Comparison of ENCODE assay signal across 8 cellular contexts in genomic region chr5:71586052-71586940, GRCh38. TPM values are rescaled to one million over a fixed set of nuclear protein-coding genes. Genes with fewer than 3 reads are reported as not detected.
A peak's percentile ranks its signal among the peaks of the same experiment; 100 is the strongest.
DNase-seq lines count a peak whose midpoint lies in the region; ATAC-seq and TF ChIP-seq lines count a peak whose summit lies in the region.

No MANE protein-coding gene starts in this region.

- peaks cover 31% of the 10 kb centered on the region for H3K4me1 Mint-ChIP-seq in activated CD4-positive, alpha-beta T cell treated with anti-CD3 and anti-CD28 coated beads, Interleukin-2, amount 10 ng/mL, durations not matched to agents 24 days and 14 days

- H3K9me3 ChIP-seq in gastroesophageal sphincter (no peaks in the 10 kb centered on the region), gastrocnemius medialis (no peaks in the 10 kb centered on the region)

- H3K27ac Mint-ChIP-seq in activated CD4-positive, alpha-beta T cell treated with anti-CD3 and anti-CD28 coated beads, Interleukin-2, amount 10 ng/mL, durations not matched to agents 24 days and 14 days: peak overlapping the region; percentile 99

- DNase-seq in activated CD4-positive, alpha-beta T cell treated with anti-CD3 and anti-CD28 coated beads, Interleukin-2, amount 10 ng/mL, durations not matched to agents 24 days and 14 days: no peak
- DNase-seq in activated CD4-positive, alpha-beta T cell treated with anti-CD3 and anti-CD28 coated beads, Interleukin-2, amount 50 U/mL, for 48 hours: no peak
- peak; percentile 59 for DNase-seq in HuH-7 (ENCODE audit: low spot score)
- no peak for DNase-seq in gastrocnemius medialis
- no peak for DNase-seq in NCI-H446 treated with DMSO at 0.1 percent for 48 hours (lab: John Stamatoyannopoulos, UW)
- no peak for DNase-seq in NCI-H2171 treated with DMSO at 0.1 percent for 48 hours (lab: John Stamatoyannopoulos, UW)

- 76 to 96% methylated on average over 6 to 18 of the region's 22 CpGs for WGBS in gastroesophageal sphincter (ENCODE audit: low coverage in 1 of 2), 2 donors

- H3K4me1 ChIP-seq in gastroesophageal sphincter: peaks cover 0 to 40% (median 3%) of the 10 kb centered on the region in 3 donors
- H3K4me1 ChIP-seq in gastrocnemius medialis: peaks cover 13 to 21% of the 10 kb centered on the region in 2 donors

- H3K4me3 ChIP-seq in WI38 (ENCODE audit: low read depth, low read length): peak overlapping the region; percentile 65
- peak overlapping the region; percentile 26 to 79 for H3K4me3 ChIP-seq in gastroesophageal sphincter
- H3K4me3 ChIP-seq in gastrocnemius medialis: peak overlapping the region; percentile 68 to 92 (median 76)

- intact Hi-C loops in activated CD4-positive, alpha-beta T cell treated with anti-CD3 and anti-CD28 coated beads, Interleukin-2, amount 10 ng/mL, durations not matched to agents 24 days and 14 days (cut with micrococcal nuclease): loop anchor here (2.0 to 10.0 kb wide), 3 partner anchors 649 to 1979 kb away; partner anchors contain the start of genes ANKRA2 and UTP15
- intact Hi-C loops in gastrocnemius medialis (cut with DNase I; ENCODE audit: low total_unique reads): no loop called here

- peak overlapping the region; percentile 52 to 90 (median 86) for H3K27ac ChIP-seq in gastroesophageal sphincter
- H3K27ac ChIP-seq in gastrocnemius medialis: peak overlapping the region; percentile 80 to 87 (median 85)

- H3K36me3 ChIP-seq in gastroesophageal sphincter: no peaks in the 10 kb centered on the region
- no peaks in the 10 kb centered on the region for H3K36me3 ChIP-seq in gastrocnemius medialis

- peaks cover 5% of the 10 kb centered on the region for H3K9me3 Mint-ChIP-seq in activated CD4-positive, alpha-beta T cell treated with anti-CD3 and anti-CD28 coated beads, Interleukin-2, amount 10 ng/mL, durations not matched to agents 24 days and 14 days

- TF ChIP-seq EP300 in gastroesophageal sphincter (IDR thresholded peaks at IDR 0.05): no peak

- TF ChIP-seq CTCF in WI38 (IDR thresholded peaks at IDR 0.05; ENCODE audit: low read depth, low read length) (no peak), gastroesophageal sphincter (IDR thresholded peaks at IDR 0.05) (no peak), gastrocnemius medialis (IDR thresholded peaks at IDR 0.05 in 4 of 5, conservative IDR thresholded peaks at IDR 0.05 in 1 of 5) (no peak)

- peak overlapping the region; percentile 89 for H3K4me3 Mint-ChIP-seq in activated CD4-positive, alpha-beta T cell treated with anti-CD3 and anti-CD28 coated beads, Interleukin-2, amount 10 ng/mL, durations not matched to agents 24 days and 14 days

- in situ Hi-C loops in gastrocnemius medialis (cut with MboI; ENCODE audit: low sequenced_read_pairs in 4 of 4): loop anchor here in 1 of 4 donors (10.0 kb wide), 1 partner anchor 719 kb away; no protein-coding TSS in a partner anchor

- ATAC-seq in gastroesophageal sphincter (no peak), gastrocnemius medialis (peak in 1 of 2 donors; percentile 28)

- H3K27me3 Mint-ChIP-seq in activated CD4-positive, alpha-beta T cell treated with anti-CD3 and anti-CD28 coated beads, Interleukin-2, amount 10 ng/mL, durations not matched to agents 24 days and 14 days: no peaks in the 10 kb centered on the region

- H3K27me3 ChIP-seq in gastroesophageal sphincter (no peaks in the 10 kb centered on the region), gastrocnemius medialis (no peaks in the 10 kb centered on the region)

- TF ChIP-seq POLR2A in gastroesophageal sphincter (IDR thresholded peaks at IDR 0.05): no peak
- TF ChIP-seq POLR2A in gastrocnemius medialis (IDR thresholded peaks at IDR 0.05): no peak

- H3K36me3 Mint-ChIP-seq in activated CD4-positive, alpha-beta T cell treated with anti-CD3 and anti-CD28 coated beads, Interleukin-2, amount 10 ng/mL, durations not matched to agents 24 days and 14 days (ENCODE audit: low read depth): peaks cover 9% of the 10 kb centered on the region

RNA-seq across cellular contexts. Expression of gene MCCC2, which starts 0.8 kb away (rescaled TPM):
- 58.7 and 58.9 TPM in 2 replicates for total RNA-seq in activated CD4-positive, alpha-beta T cell treated with anti-CD3 and anti-CD28 coated beads, Interleukin-2, amount 10 ng/mL, durations not matched to agents 24 days and 14 days
- total RNA-seq in gastroesophageal sphincter (10 to 100 TPM; 21.4 to 35.3 (median 26.0) TPM), gastrocnemius medialis (10 to 100 TPM; 41.4 to 51.4 (median 46.9) TPM)
